19 cellular contexts compared by ENCODE assay signal in the genomic region with DNA sequence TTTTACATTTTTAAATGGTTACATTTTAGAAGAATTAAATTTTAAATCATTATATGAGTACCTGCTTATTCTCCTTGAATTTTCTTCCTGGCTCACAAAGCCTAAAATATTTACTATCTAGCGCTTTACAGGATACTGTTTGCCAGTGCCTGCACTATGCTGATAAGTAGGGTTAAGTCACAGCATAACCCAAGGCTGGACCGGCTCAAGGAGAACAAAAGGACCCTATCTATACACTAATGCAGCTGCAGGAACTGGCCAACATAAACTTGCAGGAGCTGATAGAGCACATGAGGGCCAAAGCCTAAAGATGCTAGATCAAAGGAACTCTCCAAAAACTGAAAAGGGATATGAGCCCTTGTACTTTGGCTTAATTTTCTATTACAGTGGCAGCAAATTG.
"Had no signal": no experiment of that assay in that cellular context is flagged by ENCODE, and none has a peak within 500 bp of the region (broad histone marks: within the 10 kb centered on the region; RNA-seq: fewer than 3 reads in every experiment).

No MANE protein-coding gene starts in this region.

- ATAC-seq: effector memory CD8-positive, alpha-beta T cell; heart left ventricle; left lobe of liver; mucosa of descending colon; naive thymus-derived CD8-positive, alpha-beta T cell; sciatic nerve; stimulated activated memory B cell treated with anti-CD40 and anti-IgM and Interleukin-4, amounts not matched to agents 10 μg/mL and 1 μg/mL and 100 μg/mL, for 72 hours; upper lobe of right lung had no signal

- DNase-seq: effector memory CD8-positive, alpha-beta T cell; esophagus squamous epithelium; foreskin fibroblast; heart left ventricle; hypothalamus; islet precursor cell; mammary epithelial cell; mucosa of descending colon; naive thymus-derived CD8-positive, alpha-beta T cell; posterior cingulate gyrus; spleen; stimulated activated CD4-positive, alpha-beta T cell treated with anti-CD3 and anti-CD28 coated beads, Interleukin-15, amount 100 ng/mL, for 24 hours; stimulated activated CD4-positive, alpha-beta T cell treated with anti-CD3 and anti-CD28 coated beads, Interleukin-1b, Interleukin-23, amount 100 ng/mL, for 48 hours; stimulated activated CD4-positive, alpha-beta T cell treated with anti-CD3 and anti-CD28 coated beads, Interleukin-4, amount 100 ng/mL, for 24 hours; testis; upper lobe of right lung had no signal
